In the genomic region with DNA sequence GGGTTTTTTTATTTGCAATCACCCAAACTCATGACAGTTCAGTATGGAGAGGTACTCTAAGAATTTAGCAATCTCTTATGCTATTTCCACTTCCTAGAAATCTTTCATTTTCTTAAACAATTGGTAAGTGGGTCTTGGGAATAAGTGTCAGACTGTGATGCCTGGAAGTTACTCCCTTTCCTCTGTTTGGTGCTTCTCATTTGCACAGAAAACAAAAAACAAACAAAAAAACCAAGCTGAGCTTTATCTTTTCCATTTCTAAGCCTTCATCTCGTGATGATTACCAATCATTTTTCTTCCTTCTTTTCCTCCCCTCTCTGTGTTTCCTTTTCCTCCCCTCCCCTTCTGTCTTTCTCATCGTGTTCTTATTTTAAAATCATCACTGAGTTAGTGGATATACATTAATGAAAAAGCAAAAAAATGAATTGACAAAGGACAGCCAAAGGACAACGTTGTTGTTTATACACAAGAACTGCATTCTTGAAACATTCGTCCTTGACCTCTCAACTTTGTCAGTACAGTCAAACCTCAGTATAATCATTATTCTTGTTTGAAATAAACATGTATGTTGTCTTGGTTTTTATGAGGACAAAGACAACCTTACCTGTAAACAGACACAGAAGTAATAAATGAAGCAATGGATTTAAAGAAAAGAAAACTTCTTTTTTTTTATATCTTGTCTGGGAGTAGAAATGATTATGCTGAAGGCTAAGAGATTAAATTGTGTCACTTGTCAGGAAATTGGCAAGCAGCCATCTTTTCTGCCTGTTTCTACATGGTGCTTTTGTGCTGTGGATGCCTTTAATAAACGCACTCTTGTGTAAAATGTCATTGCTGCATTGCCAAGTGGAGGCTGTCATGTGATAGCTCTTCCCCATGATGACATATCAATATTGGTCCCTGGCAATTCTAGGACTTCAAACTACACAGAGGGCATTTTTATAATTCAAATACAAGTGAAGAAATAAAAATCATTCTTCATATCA, we compare ENCODE assay signal across 13 cellular contexts.
DNase-seq lines count a peak whose midpoint lies in the region; ATAC-seq and TF ChIP-seq lines count a peak whose summit lies in the region.
"Had no signal": no experiment of that assay in that cellular context is flagged by ENCODE, and none has a peak within 500 bp of the region (broad histone marks: within the 10 kb centered on the region; RNA-seq: fewer than 3 reads in every experiment).

No MANE protein-coding gene starts in this region.

- WGBS in mesenchymal stem cell, result 78% methylated on average over 2 of the region's 5 CpGs

- DNase-seq in DMS153 (lab: John Stamatoyannopoulos, UW), result peak; percentile 90
- DNase-seq in NCI-H2081 treated with DMSO at 0.1 percent for 48 hours (lab: John Stamatoyannopoulos, UW), result peak; percentile 13
- peak in 41 of 56 donors; percentile 3 to 90 (median 46) for DNase-seq in amygdala (lab: John Stamatoyannopoulos, UW)
- peak; percentile 28 for DNase-seq in mesenchymal stem cell
- DNase-seq in Peyer's patch, result no peak
- DNase-seq in NCI-H1694 (lab: John Stamatoyannopoulos, UW), result no peak
- no peak for DNase-seq in tibial artery
- DNase-seq: activated T-cell treated with anti-CD3 and anti-CD28 coated beads, Interleukin-2, amount 50 U/mL, for 1 hour; MV-4-11 had no signal

- H2BK15ac ChIP-seq in mesenchymal stem cell (ENCODE audit: low read depth, poor library complexity, severe bottlenecking), result no peak overlapping the region

- no peak overlapping the region for H2BK12ac ChIP-seq in mesenchymal stem cell (ENCODE audit: low read length in 2 of 2)

- H3K4me1 ChIP-seq in mesenchymal stem cell (ENCODE audit: control insufficient read depth, insufficient read depth, low read depth, low read length) (no peaks in the 10 kb centered on the region), Peyer's patch (no peaks in the 10 kb centered on the region), tibial artery (no peaks in the 10 kb centered on the region)

- intact Hi-C loops in tibial artery (cut with DNase I; ENCODE audit: low total_unique reads), result no loop called here

- no peak overlapping the region for H2AFZ ChIP-seq in mesenchymal stem cell (ENCODE audit: low read depth, low read length)

- no peaks in the 10 kb centered on the region for H3K36me3 ChIP-seq in mesenchymal stem cell (ENCODE audit: control insufficient read depth in 1 of 2, insufficient read depth in 2 of 2, low read depth in 1 of 2, low read length in 2 of 2)
- no peaks in the 10 kb centered on the region for H3K36me3 ChIP-seq in Peyer's patch
- H3K36me3 ChIP-seq in tibial artery, result no peaks in the 10 kb centered on the region

- no peaks in the 10 kb centered on the region for H3K79me1 ChIP-seq in mesenchymal stem cell (replicated peaks; ENCODE audit: low read length, poor library complexity, severe bottlenecking)

- H3K4me3 ChIP-seq in mesenchymal stem cell (ENCODE audit: insufficient read depth in 1 of 2, low read depth in 1 of 2, low read length in 2 of 2) (no peak overlapping the region), Peyer's patch (no peak overlapping the region), tibial artery (no peak overlapping the region)
- H3K4me3 ChIP-seq: smooth muscle cell had no signal

- ATAC-seq in HG03175 (IDR thresholded peaks at IDR 0.05; ENCODE audit: unreplicated experiment), result no peak
- ATAC-seq: Right ventricle myocardium inferior had no signal

- no peak overlapping the region for H3K27ac ChIP-seq in mesenchymal stem cell (ENCODE audit: low read length, poor library complexity, severe bottlenecking)
- H3K27ac ChIP-seq in Peyer's patch, result no peak overlapping the region
- no peak overlapping the region for H3K27ac ChIP-seq in tibial artery
- H3K27ac ChIP-seq: HL-60 had no signal

- H3K4me2 ChIP-seq in mesenchymal stem cell (ENCODE audit: low read length, poor library complexity, severe bottlenecking), result no peak overlapping the region
- H3K4me2 ChIP-seq: smooth muscle cell had no signal

- H3K9ac ChIP-seq in mesenchymal stem cell (ENCODE audit: low read length), result no peak overlapping the region

- no peak for TF ChIP-seq CTCF in Peyer's patch (IDR thresholded peaks at IDR 0.05)
- no peak for TF ChIP-seq CTCF in tibial artery (IDR thresholded peaks at IDR 0.05)

- no peak overlapping the region for H3K23ac ChIP-seq in mesenchymal stem cell (ENCODE audit: low read length in 2 of 2)

- H4K8ac ChIP-seq in mesenchymal stem cell (ENCODE audit: low read length), result no peak overlapping the region

- TF ChIP-seq POLR2A in Peyer's patch (IDR thresholded peaks at IDR 0.05), result no peak

- H2AK5ac ChIP-seq in mesenchymal stem cell (ENCODE audit: low read length, severe bottlenecking), result no peak overlapping the region

- H2BK120ac ChIP-seq in mesenchymal stem cell (ENCODE audit: low read depth, low read length), result no peak overlapping the region

- no peak overlapping the region for H3K14ac ChIP-seq in mesenchymal stem cell (ENCODE audit: low read length in 2 of 2)

- no peak overlapping the region for H3K18ac ChIP-seq in mesenchymal stem cell (ENCODE audit: low read depth in 1 of 2, low read length in 2 of 2)

- no peak overlapping the region for H4K91ac ChIP-seq in mesenchymal stem cell (ENCODE audit: low read length)

- no peak overlapping the region for H2BK5ac ChIP-seq in mesenchymal stem cell (ENCODE audit: low read depth, low read length, poor library complexity, severe bottlenecking)

- no peak overlapping the region for H3K4ac ChIP-seq in mesenchymal stem cell (ENCODE audit: low read depth in 1 of 2, low read length in 2 of 2)

- H3K9me3 ChIP-seq in mesenchymal stem cell (ENCODE audit: control insufficient read depth, low read length), result no peaks in the 10 kb centered on the region
- no peaks in the 10 kb centered on the region for H3K9me3 ChIP-seq in Peyer's patch
- no peaks in the 10 kb centered on the region for H3K9me3 ChIP-seq in tibial artery

- H3K27me3 ChIP-seq in mesenchymal stem cell (ENCODE audit: control insufficient read depth in 1 of 2, insufficient read depth in 1 of 2, low read length in 2 of 2) (no peaks in the 10 kb centered on the region), Peyer's patch (no peaks in the 10 kb centered on the region), tibial artery (no peaks in the 10 kb centered on the region)

Comparison
In these comparisons a context has a peak if more than half of its experiments do, and no peak if none do; other contexts are left out.
1. DNase-seq: peak in DMS153 (single experiment), NCI-H2081 treated with DMSO at 0.1 percent for 48 hours (single experiment), amygdala (41 of 56) and mesenchymal stem cell (single experiment); none in Peyer's patch (0 of 3), NCI-H1694 (single experiment) and tibial artery (0 of 2).